Comparison of ENCODE assay signal across 29 cellular contexts in the genomic region with DNA sequence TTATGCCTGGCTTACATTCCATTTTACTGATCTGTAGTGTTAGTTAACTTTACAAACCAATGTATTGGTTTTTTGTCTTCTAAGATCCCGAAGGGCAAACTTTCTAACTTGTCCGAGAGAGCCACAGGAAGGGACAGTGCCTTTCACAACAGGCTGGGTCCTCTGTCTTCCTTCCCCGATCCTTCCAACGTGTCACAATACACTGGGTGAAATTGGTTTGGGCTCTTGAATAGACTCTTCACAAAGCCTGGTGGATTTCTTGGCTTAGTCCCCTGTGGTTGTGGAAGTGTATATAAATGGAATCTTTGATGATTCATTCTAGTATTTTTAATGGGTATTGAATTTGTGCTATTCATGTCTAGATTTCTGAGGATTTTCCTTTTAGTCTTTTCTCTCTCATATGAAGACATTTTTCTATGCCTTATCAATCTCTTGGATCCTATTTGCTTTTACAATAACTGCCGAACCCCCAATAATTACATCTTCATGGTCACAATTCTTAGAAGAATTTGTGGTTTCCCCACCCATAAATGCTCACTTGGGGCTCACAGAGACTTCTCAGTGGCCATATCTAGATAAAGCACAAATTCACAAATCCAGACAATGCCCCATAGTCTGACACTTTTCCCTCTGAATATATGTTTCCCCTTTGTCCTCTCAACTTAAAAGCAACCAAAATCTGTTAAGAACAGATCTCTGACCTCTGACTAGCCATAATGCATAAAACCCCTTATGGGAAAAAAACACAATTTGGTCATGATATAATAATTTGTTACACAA.
"Had no signal": no experiment of that assay in that cellular context is flagged by ENCODE, and none has a peak within 500 bp of the region (broad histone marks: within the 10 kb centered on the region; RNA-seq: fewer than 3 reads in every experiment).

No MANE protein-coding gene starts in this region.

- H3K27me3 ChIP-seq: foreskin keratinocyte, hepatocyte, spleen, suprapubic skin, tibial artery, upper lobe of right lung had no signal

- H3K79me2 ChIP-seq: hepatocyte, parathyroid adenoma had no signal

- H3K27ac ChIP-seq: foreskin keratinocyte, hepatocyte, parathyroid adenoma, spleen, suprapubic skin, tibial artery, upper lobe of right lung, WERI-Rb-1 had no signal

- H3K4me2 ChIP-seq: hepatocyte had no signal

- H2AFZ ChIP-seq: hepatocyte, parathyroid adenoma had no signal

- H3K9me3 ChIP-seq: suprapubic skin, tibial artery, upper lobe of right lung had no signal

- H3K36me3 ChIP-seq: spleen, suprapubic skin, tibial artery, upper lobe of right lung, WERI-Rb-1 had no signal

- H3K4me3 ChIP-seq: hepatocyte, spleen, suprapubic skin, tibial artery, upper lobe of right lung had no signal

- H3K36me3 Mint-ChIP-seq: activated naive CD8-positive, alpha-beta T cell; mesothelial cell of epicardium; naive thymus-derived CD8-positive, alpha-beta T cell had no signal

- H3K9me3 Mint-ChIP-seq: mesothelial cell of epicardium, neural crest cell had no signal

- H3K4me1 ChIP-seq: foreskin keratinocyte, spleen, suprapubic skin, tibial artery, upper lobe of right lung had no signal

- H3K27ac Mint-ChIP-seq: activated naive CD8-positive, alpha-beta T cell; endodermal cell; mesothelial cell of epicardium; naive thymus-derived CD8-positive, alpha-beta T cell; T-helper 17 cell had no signal

- H3K9ac ChIP-seq: parathyroid adenoma had no signal

- DNase-seq: activated CD4-positive, alpha-beta T cell treated with anti-CD3 and anti-CD28 coated beads for 48 hours; activated CD4-positive, alpha-beta T cell treated with anti-CD3 and anti-CD28 coated beads, Interleukin-2, amount 50 U/mL, for 48 hours; activated CD8-positive, alpha-beta memory T cell treated with anti-CD3 and anti-CD28 coated beads for 24 hours; activated effector memory CD4-positive, alpha-beta T cell treated with Interleukin-2 at 50 U/mL for 16 hours; activated naive CD4-positive, alpha-beta T cell treated with Interleukin-2 at 50 U/mL for 16 hours; anterior cingulate cortex; caudate nucleus; cortex of kidney; endodermal cell; foreskin keratinocyte; glutamatergic neuron; left colon; mammary epithelial cell; naive thymus-derived CD8-positive, alpha-beta T cell; occipital lobe; right cardiac atrium; spleen; stimulated activated naive CD4-positive, alpha-beta T cell; T-helper 17 cell; T1000; tibial artery; upper lobe of right lung; WERI-Rb-1 had no signal

- H3K4me1 Mint-ChIP-seq: endodermal cell; mesothelial cell of epicardium; naive thymus-derived CD8-positive, alpha-beta T cell; T-helper 17 cell had no signal

- H3K4me3 Mint-ChIP-seq: activated naive CD8-positive, alpha-beta T cell; endodermal cell; mesothelial cell of epicardium; naive thymus-derived CD8-positive, alpha-beta T cell; neural crest cell; T-helper 17 cell had no signal
